11 cellular contexts compared by ENCODE assay signal in the genomic region with DNA sequence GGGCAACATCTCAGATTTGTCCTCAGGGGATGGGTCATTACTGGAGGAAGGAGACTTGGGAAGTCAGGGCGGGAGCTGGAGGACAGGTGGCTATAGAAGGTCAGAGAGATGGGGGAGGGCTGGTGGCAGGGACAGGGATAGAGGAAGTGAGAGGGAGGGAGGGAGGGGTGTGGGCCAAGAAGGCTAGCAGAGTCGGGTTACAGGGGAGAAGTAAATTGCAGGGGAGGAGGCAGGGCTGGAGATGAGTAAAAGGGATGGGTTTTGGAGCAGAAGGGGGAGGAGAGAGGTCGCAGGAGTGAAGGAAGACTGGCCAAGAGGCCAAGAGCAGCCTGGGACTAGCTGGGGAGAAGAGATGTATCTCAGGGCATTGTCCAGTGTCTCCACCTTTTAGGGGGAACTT. TPM values are rescaled to one million over a fixed set of nuclear protein-coding genes. Genes with fewer than 3 reads are reported as not detected.
A peak's percentile ranks its signal among the peaks of the same experiment; 100 is the strongest.
DNase-seq lines count a peak whose midpoint lies in the region; ATAC-seq and TF ChIP-seq lines count a peak whose summit lies in the region.
"Had no signal": no experiment of that assay in that cellular context is flagged by ENCODE, and none has a peak within 500 bp of the region (broad histone marks: within the 10 kb centered on the region; RNA-seq: fewer than 3 reads in every experiment).

No MANE protein-coding gene starts in this region.

- H3F3A ChIP-seq in GM23338 (replicated peaks; ENCODE audit: low read depth): 0 out of 2 replicates have a peak, but pooled peaks cover 3% of the 10 kb centered on the region

- peak; percentile 73 for ATAC-seq in GM23338
- no peak for ATAC-seq in HG03280 (IDR thresholded peaks at IDR 0.05; ENCODE audit: unreplicated experiment)

- 0 out of 2 replicates have a peak overlapping the region, but pooled peaks have one; percentile 30 for H3K27ac Mint-ChIP-seq in GM23338

- H3K9ac ChIP-seq in fibroblast of lung (ENCODE audit: insufficient read depth, low read length): no peak overlapping the region

- H3K4me3 Mint-ChIP-seq in GM23338: no peak overlapping the region; the same call in 2 of the 3 replicates
- H3K4me3 Mint-ChIP-seq: CD4-positive, alpha-beta memory T cell had no signal

- no peaks in the 10 kb centered on the region for H3K9me3 ChIP-seq in fibroblast of lung (ENCODE audit: control insufficient read depth, insufficient read depth, low read depth, low read length)
- H3K9me3 ChIP-seq in vagina: no peaks in the 10 kb centered on the region

- H3K27ac ChIP-seq in GM23338 (ENCODE audit: low read depth) (no peak overlapping the region), fibroblast of lung (ENCODE audit: insufficient read depth, low read length) (no peak overlapping the region), vagina (no peak overlapping the region)
- H3K27ac ChIP-seq: epithelial cell of prostate had no signal

- H2AFZ ChIP-seq in GM23338 (no peak overlapping the region), fibroblast of lung (ENCODE audit: low read length) (no peak overlapping the region)

- H3K36me3 ChIP-seq in GM23338 (ENCODE audit: insufficient read depth): no peaks in the 10 kb centered on the region
- H3K36me3 ChIP-seq in fibroblast of lung (ENCODE audit: control insufficient read depth, insufficient read depth, low read length): no peaks in the 10 kb centered on the region
- H3K36me3 ChIP-seq in vagina: no peaks in the 10 kb centered on the region

- H3K79me2 ChIP-seq in GM23338 (replicated peaks; ENCODE audit: insufficient read depth): no peaks in the 10 kb centered on the region
- no peaks in the 10 kb centered on the region for H3K79me2 ChIP-seq in fibroblast of lung (ENCODE audit: control insufficient read depth, insufficient read depth, low read length)

- peaks cover 21% of the 10 kb centered on the region for H3K4me1 ChIP-seq in GM23338 (ENCODE audit: insufficient read depth)
- H3K4me1 ChIP-seq in fibroblast of lung (ENCODE audit: control insufficient read depth, extremely low read depth, insufficient read depth, low read length): peaks cover 7% of the 10 kb centered on the region
- no peaks in the 10 kb centered on the region for H3K4me1 ChIP-seq in vagina

- no peak for TF ChIP-seq CTCF in GM23338 (conservative IDR thresholded peaks at IDR 0.05; ENCODE audit: low read depth in 2 of 2)
- no peak for TF ChIP-seq CTCF in fibroblast of lung (conservative IDR thresholded peaks at IDR 0.05 in 1 of 2, IDR thresholded peaks at IDR 0.05 in 1 of 2; ENCODE audit: low read depth in 1 of 2, low read length in 2 of 2)
- TF ChIP-seq CTCF in vagina (IDR thresholded peaks at IDR 0.05): no peak

- peaks cover 12% of the 10 kb centered on the region for H3K27me3 Mint-ChIP-seq in GM23338 (ENCODE audit: insufficient read depth, low read depth, poor library complexity)

- no peak for TF ChIP-seq POLR2A in vagina (IDR thresholded peaks at IDR 0.05)

- H3K4me3 ChIP-seq in GM23338: no peak overlapping the region
- H3K4me3 ChIP-seq in fibroblast of lung (replicated peaks in 1 of 4; ENCODE audit: control extremely low read depth in 1 of 4, insufficient read depth in 1 of 4, low read depth in 3 of 4, low read length in 4 of 4): no peak overlapping the region
- no peak overlapping the region for H3K4me3 ChIP-seq in vagina

- H4K20me1 ChIP-seq in GM23338 (replicated peaks; ENCODE audit: insufficient read depth) (no peaks in the 10 kb centered on the region), fibroblast of lung (ENCODE audit: control insufficient read depth, extremely low read depth, insufficient read depth, low read length) (no peaks in the 10 kb centered on the region)

- intact Hi-C loops in vagina (cut with DNase I): no loop called here

- peaks cover 13% of the 10 kb centered on the region for H3K9me2 ChIP-seq in GM23338 (ENCODE audit: insufficient read depth)

- H3K9me3 Mint-ChIP-seq in GM23338: no peaks in the 10 kb centered on the region
- H3K9me3 Mint-ChIP-seq: CD4-positive, alpha-beta memory T cell had no signal

- no peaks in the 10 kb centered on the region; the same call in 2 of the 3 replicates for H3K36me3 Mint-ChIP-seq in GM23338 (ENCODE audit: low read depth)

- H3K4me2 ChIP-seq in GM23338 (peak overlapping the region; percentile 70), fibroblast of lung (ENCODE audit: extremely low read depth, insufficient read depth, low read length) (peak overlapping the region; percentile 25)

- H3K27me3 ChIP-seq in GM23338 (ENCODE audit: insufficient read depth) (no peaks in the 10 kb centered on the region), fibroblast of lung (ENCODE audit: control insufficient read depth, insufficient read depth, low read length) (peaks cover 7% of the 10 kb centered on the region), vagina (no peaks in the 10 kb centered on the region)

- DNase-seq in A172 (ENCODE audit: low spot score) (peak; percentile 37), GM23338 (ENCODE audit: low spot score) (peak; percentile 80), NCI-H82 treated with DMSO at 0.1 percent for 48 hours (lab: John Stamatoyannopoulos, UW; ENCODE audit: unreplicated experiment) (peak; percentile 41), fibroblast of lung (ENCODE audit: low read depth in 2 of 2) (peak; percentile 55 to 83), vagina (ENCODE audit: extremely low spot score in 2 of 2) (no peak), glomerular visceral epithelial cell (ENCODE audit: extremely low spot score) (no peak), NAMALWA (ENCODE audit: low spot score) (no peak)
- DNase-seq: CD4-positive, alpha-beta memory T cell; stimulated activated naive CD4-positive, alpha-beta T cell had no signal

- H3K4me1 Mint-ChIP-seq in GM23338: peaks cover 54% of the 10 kb centered on the region
- H3K4me1 Mint-ChIP-seq: CD4-positive, alpha-beta memory T cell had no signal

TF ChIP-seq in GM23338, 12 proteins besides CTCF, POLR2A, EP300 and RAD21 (continues in another document):
- 0 out of 2 replicates have a peak, but pooled peaks have one; percentile 23 for TF ChIP-seq POLR2AphosphoS5 (IDR thresholded peaks at IDR 0.05; ENCODE audit: low read depth)

RNA-seq across cellular contexts. Expression of a gene that starts 33.0 kb away (rescaled TPM):
- total RNA-seq in A172 (2014; rRNA removed; shearing (Covaris generic)): not detected in 2 replicates
- total RNA-seq in GM23338 (2014; rRNA removed; shearing (Covaris generic)): 0.08 and 1.6 TPM in 2 replicates
- polyA plus RNA-seq in GM23338 (2016; fragmentation: Nextera tagmentation; extraction: Ambion mirVana) (0.35 and 0.47 TPM in 2 replicates), fibroblast of lung (0.02 TPM in 1 of 2 replicates, not detected in the other)
- total RNA-seq in fibroblast of lung (under 0.01 and 0.17 TPM in 2 replicates), vagina (0.74 TPM)
- polyA plus RNA-seq in fibroblast of lung (2012): not detected in 2 replicates
- not detected in 2 replicates for polyA minus RNA-seq in fibroblast of lung (ENCODE audit: low replicate concordance)
- total RNA-seq: CD4-positive, alpha-beta memory T cell had no signal
- polyA plus RNA-seq: CD4-positive, alpha-beta memory T cell had no signal

RNA-seq across cellular contexts. Expression of a gene that starts 39.3 kb away (rescaled TPM):
- total RNA-seq in A172 (2014; rRNA removed; shearing (Covaris generic)): 0.12 and 0.26 TPM in 2 replicates
- total RNA-seq in GM23338 (2014; rRNA removed; shearing (Covaris generic)): 7.0 and 10.3 TPM in 2 replicates
- 1.6 and 1.8 TPM in 2 replicates for polyA plus RNA-seq in GM23338 (2016; fragmentation: Nextera tagmentation; extraction: Ambion mirVana)
- total RNA-seq in fibroblast of lung: 9.2 and 25.9 TPM in 2 replicates
- polyA plus RNA-seq in fibroblast of lung: 2.5 and 7.1 TPM in 2 replicates
- polyA plus RNA-seq in fibroblast of lung (2012): 3.5 and 8.8 TPM in 2 replicates
- 6.0 and 22.8 TPM in 2 replicates for polyA minus RNA-seq in fibroblast of lung (ENCODE audit: low replicate concordance)
- 3.4 TPM for total RNA-seq in vagina
- total RNA-seq: CD4-positive, alpha-beta memory T cell had no signal
- polyA plus RNA-seq: CD4-positive, alpha-beta memory T cell had no signal

Comparison
In these comparisons a context has a peak if more than half of its experiments do, and no peak if none do; other contexts are left out.
1. DNase-seq: peak in A172 (single experiment), GM23338 (single experiment), NCI-H82 treated with DMSO at 0.1 percent for 48 hours (single experiment) and fibroblast of lung (2 of 2); none in vagina (0 of 2), glomerular visceral epithelial cell (single experiment) and NAMALWA (single experiment).